11 cellular contexts compared by ENCODE assay signal in the genomic region with DNA sequence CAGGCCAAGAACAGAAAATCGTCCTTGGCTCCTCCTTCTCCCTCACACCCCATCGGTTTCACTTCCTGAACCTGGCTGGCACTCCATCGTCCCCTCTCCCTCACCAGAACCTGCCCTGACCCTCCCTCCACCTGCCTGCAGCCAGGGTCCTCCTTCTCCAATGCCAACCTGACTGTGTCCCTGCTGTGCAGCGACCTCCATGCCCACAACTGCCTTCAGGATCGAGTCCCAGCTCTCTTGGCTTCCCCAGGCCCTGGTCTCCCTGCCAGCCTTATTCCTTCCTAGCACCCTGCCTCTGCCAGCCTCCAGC. TPM values are rescaled to one million over a fixed set of nuclear protein-coding genes. Genes with fewer than 3 reads are reported as not detected.
DNase-seq lines count a peak whose midpoint lies in the region; ATAC-seq and TF ChIP-seq lines count a peak whose summit lies in the region.
"Had no signal": no experiment of that assay in that cellular context is flagged by ENCODE, and none has a peak within 500 bp of the region (broad histone marks: within the 10 kb centered on the region; RNA-seq: fewer than 3 reads in every experiment).

No MANE protein-coding gene starts in this region.

- no peak for TF ChIP-seq POLR2A in GM18505 (IDR thresholded peaks at IDR 0.05; ENCODE audit: borderline replicate concordance, extremely low read depth, insufficient read depth, insufficient read length)

- CTCF ChIA-PET in Calu3 (lab: Charles Lee) = no interaction called here

- peak overlapping the region; percentile 80 to 93 (median 88) for H3K4me3 Mint-ChIP-seq in IgD-negative memory B cell
- H3K4me3 Mint-ChIP-seq in Calu3 (ENCODE audit: low read depth, unreplicated experiment) = no peak overlapping the region

- BruUV-seq in Calu3 (replicated peaks; lab: Mats Ljungman, UMichigan) = no TSS peak

- peaks cover 0 to 3% (median 0%) of the 10 kb centered on the region in 3 donors for H3K9me3 Mint-ChIP-seq in IgD-negative memory B cell
- H3K9me3 Mint-ChIP-seq in Calu3 (ENCODE audit: low read depth, unreplicated experiment) = peaks cover 5% of the 10 kb centered on the region

- DNase-seq in mucosa of descending colon (no peak), pons (ENCODE audit: low spot score) (no peak), Calu3 (no peak), cerebellar cortex (ENCODE audit: low spot score) (no peak)
- DNase-seq: activated CD4-positive, alpha-beta T cell treated with anti-CD3 and anti-CD28 coated beads, Interleukin-2, amount 50 U/mL, for 4 hours; foreskin fibroblast; PC-3 had no signal

- intact Hi-C loops in mucosa of descending colon (cut with DNase I, micrococcal nuclease) (no loop called here), Calu3 (cut with micrococcal nuclease; ENCODE audit: unreplicated experiment) (no loop called here)

- peaks cover 19% of the 10 kb centered on the region for H3K36me3 Mint-ChIP-seq in IgD-negative memory B cell
- H3K36me3 Mint-ChIP-seq in Calu3 (ENCODE audit: insufficient read depth, unreplicated experiment) = no peaks in the 10 kb centered on the region

- no peaks in the 10 kb centered on the region for H3K4me1 ChIP-seq in mucosa of descending colon (ENCODE audit: low read depth)

- H3K4me3 ChIP-seq in mucosa of descending colon = no peak overlapping the region

- peaks cover 47 to 71% (median 62%) of the 10 kb centered on the region in 3 donors for H3K4me1 Mint-ChIP-seq in IgD-negative memory B cell
- peaks cover 7% of the 10 kb centered on the region for H3K4me1 Mint-ChIP-seq in Calu3 (ENCODE audit: low read depth, unreplicated experiment)

- H3K27me3 Mint-ChIP-seq in IgD-negative memory B cell (no peaks in the 10 kb centered on the region), Calu3 (ENCODE audit: unreplicated experiment) (peaks cover 30% of the 10 kb centered on the region)

- ATAC-seq in GM18505 (IDR thresholded peaks at IDR 0.05; ENCODE audit: unreplicated experiment) (peak; percentile 22), GM21447 (IDR thresholded peaks at IDR 0.05; ENCODE audit: unreplicated experiment) (peak; percentile 35), mucosa of descending colon (peak; percentile 43)
- ATAC-seq: PC-3, sciatic nerve had no signal

- peak overlapping the region; percentile 87 to 99 (median 97) for H3K27ac Mint-ChIP-seq in IgD-negative memory B cell
- H3K27ac Mint-ChIP-seq in Calu3 (ENCODE audit: unreplicated experiment) = no peak overlapping the region

- H3K9me3 ChIP-seq in mucosa of descending colon = peaks cover 9% of the 10 kb centered on the region

- H3K36me3 ChIP-seq in mucosa of descending colon (ENCODE audit: low read depth) = no peaks in the 10 kb centered on the region

- TF ChIP-seq CTCF in mucosa of descending colon (IDR thresholded peaks at IDR 0.05) = no peak
- no peak for TF ChIP-seq CTCF in Calu3 (IDR thresholded peaks at IDR 0.05; ENCODE audit: unreplicated experiment)

RNA-seq across cellular contexts. Expression of a gene that starts 19.8 kb away (rescaled TPM):
- polyA plus RNA-seq in IgD-negative memory B cell = 441 TPM
- total RNA-seq in mucosa of descending colon (1 to 10 TPM; 1.6 to 5.6 (median 3.5) TPM), Calu3 (2022) (0.71 and 0.99 TPM in 2 replicates)

RNA-seq across cellular contexts. Expression of a gene that starts 55.2 kb away (rescaled TPM):
- 24.2 TPM for polyA plus RNA-seq in IgD-negative memory B cell
- total RNA-seq in mucosa of descending colon (10 to 100 TPM in 1 of 3 donors, 1 to 10 TPM in 2; 7.2 to 23.7 (median 8.2) TPM), Calu3 (2022) (41.0 and 41.8 TPM in 2 replicates)
